ENCODE assay signal across 29 cellular contexts in genomic region chr7:154415709-154416399, GRCh38.
"Had no signal": no experiment of that assay in that cellular context is flagged by ENCODE, and none has a peak within 500 bp of the region (broad histone marks: within the 10 kb centered on the region; RNA-seq: fewer than 3 reads in every experiment).

No MANE protein-coding gene starts in this region.

- H3K4me3 Mint-ChIP-seq: naive thymus-derived CD8-positive, alpha-beta T cell; nephron; neural crest cell; stimulated activated memory B cell treated with anti-CD40 and anti-IgM and Interleukin-4, amounts not matched to agents 10 μg/mL and 1 μg/mL and 100 μg/mL, for 72 hours; stimulated activated naive CD8-positive, alpha-beta T cell treated with anti-CD3 and anti-CD28 coated beads, Interleukin-15, amount 100 ng/mL, for 72 hours had no signal

- H3K4me1 Mint-ChIP-seq: naive thymus-derived CD8-positive, alpha-beta T cell; nephron; neural crest cell; stimulated activated memory B cell treated with anti-CD40 and anti-IgM and Interleukin-4, amounts not matched to agents 10 μg/mL and 1 μg/mL and 100 μg/mL, for 72 hours; stimulated activated naive CD8-positive, alpha-beta T cell treated with anti-CD3 and anti-CD28 coated beads, Interleukin-15, amount 100 ng/mL, for 72 hours had no signal

- H3K27me3 ChIP-seq: left lung, right lobe of liver, testis, thyroid gland, transverse colon, upper lobe of left lung had no signal

- H3K9me3 Mint-ChIP-seq: nephron, neural crest cell had no signal

- H3K4me2 ChIP-seq: smooth muscle cell had no signal

- H3K4me1 ChIP-seq: left lung, lower lobe of right lung, pancreas, prostate gland, right lobe of liver, testis, thyroid gland, transverse colon, upper lobe of left lung had no signal

- H3K36me3 ChIP-seq: left lung, lower lobe of right lung, pancreas, prostate gland, right lobe of liver, thyroid gland, transverse colon, upper lobe of left lung had no signal

- H3K27ac ChIP-seq: left lung, lower lobe of right lung, pancreas, prostate gland, right lobe of liver, testis, thyroid gland, transverse colon, upper lobe of left lung had no signal

- H3K27ac Mint-ChIP-seq: naive thymus-derived CD8-positive, alpha-beta T cell; nephron; stimulated activated memory B cell treated with anti-CD40 and anti-IgM and Interleukin-4, amounts not matched to agents 10 μg/mL and 1 μg/mL and 100 μg/mL, for 72 hours; stimulated activated naive CD8-positive, alpha-beta T cell treated with anti-CD3 and anti-CD28 coated beads, Interleukin-15, amount 100 ng/mL, for 72 hours had no signal

- H3K9me3 ChIP-seq: left lung, lower lobe of right lung, pancreas, prostate gland, right lobe of liver, testis, thyroid gland, transverse colon, upper lobe of left lung had no signal

- H3K36me3 Mint-ChIP-seq: naive thymus-derived CD8-positive, alpha-beta T cell; stimulated activated memory B cell treated with anti-CD40 and anti-IgM and Interleukin-4, amounts not matched to agents 10 μg/mL and 1 μg/mL and 100 μg/mL, for 72 hours had no signal

- FAIRE-seq: kidney, pancreas, urothelium cell line had no signal

- DNase-seq: hippocampal formation; kidney; left colon; left lung; lower lobe of right lung; mammary epithelial cell; mesenchymal stem cell; naive thymus-derived CD8-positive, alpha-beta T cell; nucleus accumbens; pancreas; posterior cingulate gyrus; right lobe of liver; stimulated activated CD4-positive, alpha-beta T cell treated with anti-CD3 and anti-CD28 coated beads, Interleukin-1b, Interleukin-23, amount 100 ng/mL, for 48 hours; stimulated activated CD4-positive, alpha-beta T cell treated with anti-CD3 and anti-CD28 coated beads, Interleukin-2, amount 100 ng/mL, for 48 hours; stimulated activated CD4-positive, alpha-beta T cell treated with anti-CD3 and anti-CD28 coated beads, Interleukin-4, amount 100 ng/mL, for 4 hours; stimulated activated CD8-positive, alpha-beta memory T cell treated with anti-CD3 and anti-CD28 coated beads, Interleukin-4, amount 100 ng/mL, for 48 hours; stimulated activated naive CD4-positive, alpha-beta T cell treated with Interleukin-2 at 50 U/mL for 16 hours; stimulated activated naive CD8-positive, alpha-beta T cell treated with anti-CD3 and anti-CD28 coated beads, Interleukin-15, amount 100 ng/mL, for 72 hours; substantia nigra; testis; thyroid gland; transverse colon; upper lobe of left lung had no signal

- ATAC-seq: left colon; left lung; naive thymus-derived CD8-positive, alpha-beta T cell; pancreas; right lobe of liver; stimulated activated memory B cell treated with anti-CD40 and anti-IgM and Interleukin-4, amounts not matched to agents 10 μg/mL and 1 μg/mL and 100 μg/mL, for 72 hours; stimulated activated naive CD8-positive, alpha-beta T cell treated with anti-CD3 and anti-CD28 coated beads, Interleukin-15, amount 100 ng/mL, for 72 hours had no signal

- H3K4me3 ChIP-seq: left lung, lower lobe of right lung, pancreas, prostate gland, right lobe of liver, smooth muscle cell, testis, thyroid gland, transverse colon, upper lobe of left lung had no signal

- H3K27me3 Mint-ChIP-seq: stimulated activated memory B cell treated with anti-CD40 and anti-IgM and Interleukin-4, amounts not matched to agents 10 μg/mL and 1 μg/mL and 100 μg/mL, for 72 hours; stimulated activated naive CD8-positive, alpha-beta T cell treated with anti-CD3 and anti-CD28 coated beads, Interleukin-15, amount 100 ng/mL, for 72 hours had no signal
